In genomic region chr4:131531087-131531486, GRCh38 we compare ENCODE assay signal across 23 cellular contexts.
DNase-seq lines count a peak whose midpoint lies in the region; ATAC-seq, FAIRE-seq and TF ChIP-seq lines count a peak whose summit lies in the region.
"Had no signal": no experiment of that assay in that cellular context is flagged by ENCODE, and none has a peak within 500 bp of the region (broad histone marks: within the 10 kb centered on the region; RNA-seq: fewer than 3 reads in every experiment).

No MANE protein-coding gene starts in this region.

- no TSS peak for BruUV-seq in HepG2 (replicated peaks; lab: Mats Ljungman, UMichigan)

- H2AK5ac ChIP-seq in H1 (ENCODE audit: low read depth, low read length): no peak overlapping the region

- no peak overlapping the region for H4K5ac ChIP-seq in H1 (ENCODE audit: insufficient read length, low read depth, low read length)

- H3K79me2 ChIP-seq in HepG2 (ENCODE audit: insufficient read depth, low read length) (no peaks in the 10 kb centered on the region), H1 (ENCODE audit: control insufficient read depth in 1 of 2, insufficient read depth in 2 of 2, low read length in 2 of 2) (no peaks in the 10 kb centered on the region)

- no peak overlapping the region for H3K4me3 ChIP-seq in HepG2 (replicated peaks in 1 of 3; ENCODE audit: insufficient read depth in 1 of 3, low read depth in 2 of 3, low read length in 3 of 3)
- no peak overlapping the region for H3K4me3 ChIP-seq in right lobe of liver
- H3K4me3 ChIP-seq in H1 (ENCODE audit: extremely low read depth in 1 of 4, insufficient read depth in 2 of 4, low read depth in 3 of 4, low read length in 4 of 4): no peak overlapping the region
- H3K4me3 ChIP-seq: BLaER1, SK-N-MC had no signal

- no peaks in the 10 kb centered on the region; the same call in 1 of the 2 replicates for H3K23me2 ChIP-seq in H1 (ENCODE audit: low read depth, low read length)

- H2AFZ ChIP-seq in HepG2 (ENCODE audit: low read length) (no peak overlapping the region), H1 (ENCODE audit: low read length) (no peak overlapping the region)

- no peaks in the 10 kb centered on the region for H3K36me3 ChIP-seq in HepG2 (replicated peaks in 1 of 2; ENCODE audit: control insufficient read depth in 1 of 2, insufficient read depth in 2 of 2, low read length in 2 of 2)
- H3K36me3 ChIP-seq in right lobe of liver: no peaks in the 10 kb centered on the region
- no peaks in the 10 kb centered on the region for H3K36me3 ChIP-seq in H1 (ENCODE audit: control insufficient read depth in 2 of 4, insufficient read depth in 4 of 4, low read length in 3 of 4)
- H3K36me3 ChIP-seq: BLaER1 had no signal

- H4K91ac ChIP-seq in H1 (replicated peaks; ENCODE audit: insufficient read length, low read length): no peak overlapping the region

- no peak overlapping the region for H2BK20ac ChIP-seq in H1 (ENCODE audit: low read length)

- H3K27me3 ChIP-seq in HepG2 (ENCODE audit: control insufficient read depth in 1 of 2, insufficient read depth in 2 of 2, low read length in 2 of 2) (no peaks in the 10 kb centered on the region), right lobe of liver (no peaks in the 10 kb centered on the region), H1 (replicated peaks in 1 of 4; ENCODE audit: control insufficient read depth in 3 of 4, extremely low read depth in 1 of 4, insufficient read depth in 3 of 4, low read length in 3 of 4) (no peaks in the 10 kb centered on the region)
- H3K27me3 ChIP-seq: BLaER1 had no signal

- no peak for TF ChIP-seq EP300 in HepG2 (IDR thresholded peaks at IDR 0.05; ENCODE audit: low read depth in 2 of 2, low read length in 2 of 2)
- TF ChIP-seq EP300 in HepG2 (CRISPR knock-in tag; IDR thresholded peaks at IDR 0.05; ENCODE audit: borderline replicate concordance): no peak
- TF ChIP-seq EP300 in H1 (IDR thresholded peaks at IDR 0.05; ENCODE audit: borderline replicate concordance in 1 of 2, low read depth in 2 of 2, low read length in 2 of 2): no peak

- H3K14ac ChIP-seq in H1 (ENCODE audit: insufficient read length): no peak overlapping the region

- no peak overlapping the region for H4K8ac ChIP-seq in H1 (ENCODE audit: extremely low read depth, insufficient read depth, low read length)

- no peak overlapping the region for H3K56ac ChIP-seq in H1 (replicated peaks; ENCODE audit: insufficient read length, low read depth, low read length)

- 7% methylated on average over 6 of the region's 6 CpGs for WGBS in HepG2 (ENCODE audit: low lambda C conversion rate)
- 62% methylated on average over 6 of the region's 6 CpGs for WGBS in right lobe of liver (ENCODE audit: insufficient coverage, low coverage, low lambda C conversion rate, missing lambda C conversion rate)
- 83% methylated on average over 6 of the region's 6 CpGs; no CpG with 5 or more reads in 1 of the 2 experiments for WGBS in H1 (ENCODE audit: extremely low coverage in 1 of 2, insufficient coverage in 1 of 2, insufficient read length in 1 of 2, insufficient replicate concordance in 2 of 2, low coverage in 1 of 2, low lambda C conversion rate in 2 of 2, missing lambda C conversion rate in 1 of 2), 2 experiments

- no peak for FAIRE-seq in HepG2 (lab: Jason Lieb, UNC)
- FAIRE-seq in H1 (lab: Jason Lieb, UNC): no peak
- FAIRE-seq: A204.1, GM12892 had no signal

- in situ Hi-C loops in HepG2 (cut with HindIII; ENCODE audit: extremely low pct_ligation_motif_present, low pct_unique_long_range_greater_than_20kb): no loop called here

- no peak for TF ChIP-seq CTCF in HepG2 (CRISPR knock-in tag; IDR thresholded peaks at IDR 0.05)
- TF ChIP-seq CTCF in right lobe of liver (IDR thresholded peaks at IDR 0.05): no peak
- no peak for TF ChIP-seq CTCF in H1 (IDR thresholded peaks at IDR 0.05; ENCODE audit: control extremely low read depth in 1 of 3, insufficient read depth in 1 of 3, low read depth in 1 of 3, low read length in 3 of 3)

- H3K9ac ChIP-seq in HepG2 (ENCODE audit: insufficient read depth, low read depth, low read length): no peak overlapping the region
- no peak overlapping the region for H3K9ac ChIP-seq in H1 (replicated peaks in 1 of 4; ENCODE audit: extremely low read depth in 1 of 4, low read depth in 3 of 4, low read length in 3 of 4)
- H3K9ac ChIP-seq: BLaER1 had no signal

- no peak overlapping the region for H3K18ac ChIP-seq in H1 (ENCODE audit: extremely low read depth, low read length)

- H3K27ac ChIP-seq in HepG2 (ENCODE audit: extremely low read length, insufficient read depth, low read length) (no peak overlapping the region), right lobe of liver (no peak overlapping the region), H1 (ENCODE audit: low read depth, low read length) (no peak overlapping the region)
- H3K27ac ChIP-seq: BLaER1, SK-N-MC had no signal

- no peak overlapping the region for H2BK120ac ChIP-seq in H1 (replicated peaks; ENCODE audit: low read depth, low read length)

- H2BK15ac ChIP-seq in H1 (ENCODE audit: low read length): no peak overlapping the region

- TF ChIP-seq RAD21 in HepG2 (CRISPR knock-in tag; IDR thresholded peaks at IDR 0.05) (no peak), H1 (IDR thresholded peaks at IDR 0.05 in 1 of 2, conservative IDR thresholded peaks at IDR 0.05 in 1 of 2; ENCODE audit: low read depth in 2 of 2, low read length in 2 of 2) (no peak)

- intact Hi-C loops in HepG2 (cut with micrococcal nuclease; ENCODE audit: unreplicated experiment): no loop called here
- intact Hi-C loops in right lobe of liver (cut with DNase I): no loop called here

- H4K20me1 ChIP-seq in HepG2 (ENCODE audit: insufficient read depth, low read length) (no peaks in the 10 kb centered on the region), H1 (replicated peaks in 1 of 2; ENCODE audit: control insufficient read depth in 1 of 2, insufficient read depth in 2 of 2, low read length in 2 of 2) (no peaks in the 10 kb centered on the region)
- H4K20me1 ChIP-seq: BLaER1 had no signal

- ATAC-seq in HepG2: peak; percentile 46; the same call in 1 of the 3 replicates
- no peak for ATAC-seq in right lobe of liver
- ATAC-seq: PC-3 had no signal

- H3K4me2 ChIP-seq in HepG2 (ENCODE audit: low read depth, low read length) (no peak overlapping the region), H1 (ENCODE audit: insufficient read depth in 1 of 2, low read depth in 2 of 2, low read length in 2 of 2) (no peak overlapping the region)
- H3K4me2 ChIP-seq: BLaER1 had no signal

- no peaks in the 10 kb centered on the region for H3K9me3 Mint-ChIP-seq in activated naive CD8-positive, alpha-beta T cell treated with anti-CD3 and anti-CD28 coated beads for 36 hours
- H3K9me3 Mint-ChIP-seq: CD4-positive, alpha-beta T cell had no signal

- H3K4me1 ChIP-seq in HepG2 (ENCODE audit: insufficient read depth, low read length) (no peaks in the 10 kb centered on the region), right lobe of liver (no peaks in the 10 kb centered on the region), H1 (replicated peaks in 1 of 4; ENCODE audit: control insufficient read depth in 3 of 4, insufficient read depth in 4 of 4, low read length in 3 of 4) (no peaks in the 10 kb centered on the region)
- H3K4me1 ChIP-seq: BLaER1 had no signal

- H3K9me3 ChIP-seq in HepG2 (ENCODE audit: low read length): no peaks in the 10 kb centered on the region
- H3K9me3 ChIP-seq in right lobe of liver: no peaks in the 10 kb centered on the region
- no peaks in the 10 kb centered on the region for H3K9me3 ChIP-seq in H1 (ENCODE audit: insufficient read depth in 2 of 2, low read depth in 1 of 2, low read length in 1 of 2)
- H3K9me3 ChIP-seq: BLaER1 had no signal

- CTCF ChIA-PET in HepG2 (lab: Yijun Ruan, JAX; ENCODE audit: low intra/inter-chr PET ratio, low total read pairs): no interaction called here
- CTCF ChIA-PET in H1 (lab: Charles Lee; ENCODE audit: partially characterized antibody): interaction anchor here (1.2 kb wide), 1 partner anchor 15 kb away, joined by 5 read pairs; no protein-coding TSS in a partner anchor

- H3K4me1 Mint-ChIP-seq in activated naive CD8-positive, alpha-beta T cell treated with anti-CD3 and anti-CD28 coated beads for 36 hours: no peaks in the 10 kb centered on the region

- no peaks in the 10 kb centered on the region for H3K27me3 Mint-ChIP-seq in activated naive CD8-positive, alpha-beta T cell treated with anti-CD3 and anti-CD28 coated beads for 36 hours
- H3K27me3 Mint-ChIP-seq: CD4-positive, alpha-beta T cell had no signal

- H3K79me1 ChIP-seq in H1 (ENCODE audit: low read depth, low read length): no peaks in the 10 kb centered on the region

- H2BK12ac ChIP-seq in H1 (ENCODE audit: low read depth, low read length): no peak overlapping the region

- H3K4ac ChIP-seq in H1 (replicated peaks; ENCODE audit: insufficient read length, low read depth, low read length): no peak overlapping the region

- H3K4me3 Mint-ChIP-seq in activated naive CD8-positive, alpha-beta T cell treated with anti-CD3 and anti-CD28 coated beads for 36 hours: no peak overlapping the region
- H3K4me3 Mint-ChIP-seq: CD4-positive, alpha-beta T cell had no signal

- POLR2A ChIA-PET in HepG2 (lab: Yijun Ruan, JAX) (no interaction called here), H1 (lab: Charles Lee; ENCODE audit: partially characterized antibody) (no interaction called here)

- H3K36me3 Mint-ChIP-seq in activated naive CD8-positive, alpha-beta T cell treated with anti-CD3 and anti-CD28 coated beads for 36 hours: no peaks in the 10 kb centered on the region

- TF ChIP-seq POLR2A in HepG2 (IDR thresholded peaks at IDR 0.05; ENCODE audit: insufficient read depth in 1 of 2, low read depth in 2 of 2, low read length in 2 of 2) (no peak), right lobe of liver (IDR thresholded peaks at IDR 0.05) (no peak), H1 (IDR thresholded peaks at IDR 0.05; ENCODE audit: control extremely low read depth in 1 of 2, low read depth in 2 of 2, low read length in 2 of 2) (no peak)

- no peak for DNase-seq in HepG2 (ENCODE audit: low spot score)
- no peak for DNase-seq in right lobe of liver
- peak; percentile 75 for DNase-seq in OCI-M1 (lab: John Stamatoyannopoulos, UW)
- DNase-seq in H1 (ENCODE audit: low read depth in 1 of 2, low spot score in 2 of 2): no peak
- DNase-seq in renal cortical epithelial cell (ENCODE audit: low read depth): peak; percentile 21
- DNase-seq in activated naive CD8-positive, alpha-beta T cell treated with anti-CD3 and anti-CD28 coated beads for 36 hours: no peak
- no peak for DNase-seq in NCI-H2171 (lab: John Stamatoyannopoulos, UW)
- DNase-seq in SW480 (ENCODE audit: low spot score): no peak
- DNase-seq: CD4-positive, alpha-beta T cell; COR-L47; KG1; NCI-H1092 treated with DMSO at 0.1 percent for 48 hours; NCI-H1436 treated with DMSO at 0.1 percent for 48 hours; NCI-H2029 treated with DMSO at 0.1 percent for 48 hours; NCI-H2171 treated with DMSO at 0.1 percent for 48 hours; NCI-H524 treated with DMSO at 0.1 percent for 48 hours; PC-3; RPMI8226; T-helper 1 cell had no signal

- no peak overlapping the region for H3K23ac ChIP-seq in H1 (ENCODE audit: insufficient read length)

- H2BK5ac ChIP-seq in H1 (ENCODE audit: low read depth, low read length): no peak overlapping the region

- H3K27ac Mint-ChIP-seq in activated naive CD8-positive, alpha-beta T cell treated with anti-CD3 and anti-CD28 coated beads for 36 hours: no peak overlapping the region
- H3K27ac Mint-ChIP-seq: CD4-positive, alpha-beta T cell had no signal

TF ChIP-seq in H1, 55 proteins besides CTCF, POLR2A, EP300 and RAD21:
- TF ChIP-seq MAFK (IDR thresholded peaks at IDR 0.05; ENCODE audit: low read depth, low read length) (peak; percentile 26; the same call in 1 of the 2 replicates), JUND (IDR thresholded peaks at IDR 0.05; ENCODE audit: low read length) (no peak)

Comparison
In these comparisons a context has a peak if more than half of its experiments do, and no peak if none do; other contexts are left out.
1. DNase-seq: peak in OCI-M1 (single experiment) and renal cortical epithelial cell (single experiment); none in HepG2 (single experiment), right lobe of liver (0 of 3), H1 (0 of 2), activated naive CD8-positive, alpha-beta T cell treated with anti-CD3 and anti-CD28 coated beads for 36 hours (single experiment), NCI-H2171 (single experiment) and SW480 (single experiment).
2. Of the 41 proteins assayed by ChIP-seq in both HepG2 and H1: peak only in HepG2: none; only in H1: none; in both: MAFK; in neither: 39; mixed calls (peak in some experiments, not most) for 1.